In genomic region chr4:153269223-153269990, GRCh38 we compare ENCODE assay signal across 25 cellular contexts.
A peak's percentile ranks its signal among the peaks of the same experiment; 100 is the strongest.
DNase-seq lines count a peak whose midpoint lies in the region; ATAC-seq, FAIRE-seq and TF ChIP-seq lines count a peak whose summit lies in the region.
"Had no signal": no experiment of that assay in that cellular context is flagged by ENCODE, and none has a peak within 500 bp of the region (broad histone marks: within the 10 kb centered on the region; RNA-seq: fewer than 3 reads in every experiment).

No MANE protein-coding gene starts in this region.

- peaks cover 0 to 61% of the 10 kb centered on the region in 2 experiments; a peak in 2 of 4 replicates for H3K79me2 ChIP-seq in H1 (ENCODE audit: control insufficient read depth in 1 of 2, insufficient read depth in 2 of 2, low read length in 2 of 2)

- H3K23me2 ChIP-seq in H1 (ENCODE audit: low read depth, low read length) = peaks cover 2% of the 10 kb centered on the region; the same call in 1 of the 2 replicates

- TF ChIP-seq POLR2A in H1 (IDR thresholded peaks at IDR 0.05; ENCODE audit: control extremely low read depth in 1 of 2, low read depth in 2 of 2, low read length in 2 of 2) = no peak

- peak overlapping the region; percentile 42; the same call in 1 of the 2 replicates for H3K9ac ChIP-seq in HUES64 (ENCODE audit: low read depth, low read length)
- H3K9ac ChIP-seq in H1 (replicated peaks in 1 of 4; ENCODE audit: extremely low read depth in 1 of 4, low read depth in 3 of 4, low read length in 3 of 4) = no peak overlapping the region
- H3K9ac ChIP-seq: SK-N-SH had no signal

- DNase-seq in H7 (peak; percentile 46), H1 (ENCODE audit: low read depth in 1 of 2, low spot score in 2 of 2) (no peak), neural crest cell (ENCODE audit: low read depth, low spot score) (no peak), GM19240 (ENCODE audit: insufficient read length, low spot score) (no peak), SKM-1 treated with dmso at 0.1 percent for 144 hours (lab: John Stamatoyannopoulos, UW; ENCODE audit: unreplicated experiment) (no peak)
- DNase-seq in stimulated activated naive CD8-positive, alpha-beta T cell treated with anti-CD3 and anti-CD28 coated beads, Interleukin-15, amount 100 ng/mL, for 72 hours = no peak
- DNase-seq: activated CD4-positive, alpha-beta T cell treated with anti-CD3 and anti-CD28 coated beads for 36 hours; C1 segment of cervical spinal cord; dorsolateral prefrontal cortex; hippocampal formation; lower lobe of right lung; NCI-H1105; NCI-H187 treated with DMSO at 0.1 percent for 48 hours; NCI-H226; nephron progenitor cell; right cardiac atrium; SK-N-SH; spleen; T-helper 17 cell; upper lobe of left lung had no signal

- H2BK12ac ChIP-seq in H1 (ENCODE audit: low read depth, low read length) = peak overlapping the region; percentile 89; the same call in 1 of the 2 replicates

- no peak overlapping the region for H3K23ac ChIP-seq in H1 (ENCODE audit: insufficient read length)

- H3K4ac ChIP-seq in H1 (replicated peaks; ENCODE audit: insufficient read length, low read depth, low read length) = no peak overlapping the region

- no peaks in the 10 kb centered on the region for H3K27me3 ChIP-seq in H7 (ENCODE audit: control insufficient read depth, insufficient read depth, low read length)
- no peaks in the 10 kb centered on the region for H3K27me3 ChIP-seq in HUES64 (ENCODE audit: insufficient read depth, low read length)
- H3K27me3 ChIP-seq in H1 (replicated peaks in 1 of 4; ENCODE audit: control insufficient read depth in 3 of 4, extremely low read depth in 1 of 4, insufficient read depth in 3 of 4, low read length in 3 of 4) = no peaks in the 10 kb centered on the region
- H3K27me3 ChIP-seq: dorsolateral prefrontal cortex, gastroesophageal sphincter, spleen, upper lobe of left lung had no signal

- no peak for ATAC-seq in stimulated activated naive CD8-positive, alpha-beta T cell treated with anti-CD3 and anti-CD28 coated beads, Interleukin-15, amount 100 ng/mL, for 72 hours
- ATAC-seq: activated CD4-positive, alpha-beta T cell treated with anti-CD3 and anti-CD28 coated beads for 36 hours; gastroesophageal sphincter; GM12878; lower lobe of right lung; right cardiac atrium; T-helper 17 cell had no signal

- no peaks in the 10 kb centered on the region; the same call in 1 of the 2 replicates for H3K36me3 ChIP-seq in H7 (replicated peaks; ENCODE audit: control insufficient read depth, insufficient read depth, low read length)
- peaks cover 6% of the 10 kb centered on the region; the same call in 1 of the 2 replicates for H3K36me3 ChIP-seq in HUES64 (ENCODE audit: insufficient read depth, low read length)
- H3K36me3 ChIP-seq in H1 (ENCODE audit: control insufficient read depth in 2 of 4, insufficient read depth in 4 of 4, low read length in 3 of 4) = peaks cover 0 to 5% (median 2%) of the 10 kb centered on the region in 4 experiments; a peak in 2 of 8 replicates
- H3K36me3 ChIP-seq: lower lobe of right lung, upper lobe of left lung had no signal

- H3K4me3 Mint-ChIP-seq in neural crest cell = peak overlapping the region; percentile 5
- no peak overlapping the region for H3K4me3 Mint-ChIP-seq in stimulated activated naive CD8-positive, alpha-beta T cell treated with anti-CD3 and anti-CD28 coated beads, Interleukin-15, amount 100 ng/mL, for 72 hours
- H3K4me3 Mint-ChIP-seq: activated CD4-positive, alpha-beta T cell treated with anti-CD3 and anti-CD28 coated beads for 36 hours; nephron progenitor cell; T-helper 17 cell had no signal

- H4K8ac ChIP-seq in H1 (ENCODE audit: extremely low read depth, insufficient read depth, low read length) = no peak overlapping the region

- no peak overlapping the region for H3K14ac ChIP-seq in H1 (ENCODE audit: insufficient read length)

- no peak overlapping the region for H2AK5ac ChIP-seq in H1 (ENCODE audit: low read depth, low read length)

- no peaks in the 10 kb centered on the region for H3K27me3 Mint-ChIP-seq in neural crest cell (ENCODE audit: low read depth)
- H3K27me3 Mint-ChIP-seq in stimulated activated naive CD8-positive, alpha-beta T cell treated with anti-CD3 and anti-CD28 coated beads, Interleukin-15, amount 100 ng/mL, for 72 hours = no peaks in the 10 kb centered on the region
- H3K27me3 Mint-ChIP-seq: activated CD4-positive, alpha-beta T cell treated with anti-CD3 and anti-CD28 coated beads for 36 hours had no signal

- H2BK20ac ChIP-seq in H1 (ENCODE audit: low read length) = no peak overlapping the region

- peaks cover 0 to 3% of the 10 kb centered on the region in 2 experiments for H4K20me1 ChIP-seq in H1 (replicated peaks in 1 of 2; ENCODE audit: control insufficient read depth in 1 of 2, insufficient read depth in 2 of 2, low read length in 2 of 2)

- H3K27ac ChIP-seq in HUES64 (ENCODE audit: low read depth, low read length) = peak overlapping the region; percentile 44
- no peak overlapping the region for H3K27ac ChIP-seq in H1 (ENCODE audit: low read depth, low read length)
- H3K27ac ChIP-seq: lower lobe of right lung, upper lobe of left lung had no signal

- no peak overlapping the region for H3K56ac ChIP-seq in H1 (replicated peaks; ENCODE audit: insufficient read length, low read depth, low read length)

- peak overlapping the region; percentile 11 to 58; a peak in 3 of 4 replicates for H3K4me2 ChIP-seq in H1 (ENCODE audit: insufficient read depth in 1 of 2, low read depth in 2 of 2, low read length in 2 of 2)
- H3K4me2 ChIP-seq: SK-N-SH had no signal

- peak overlapping the region; percentile 38; the same call in 1 of the 2 replicates for H3K18ac ChIP-seq in H1 (ENCODE audit: extremely low read depth, low read length)

- peaks cover 42% of the 10 kb centered on the region for H3K4me1 Mint-ChIP-seq in neural crest cell
- peaks cover 6% of the 10 kb centered on the region for H3K4me1 Mint-ChIP-seq in stimulated activated naive CD8-positive, alpha-beta T cell treated with anti-CD3 and anti-CD28 coated beads, Interleukin-15, amount 100 ng/mL, for 72 hours

- 68% methylated on average over 3 of the region's 5 CpGs for WGBS in HUES64
- WGBS in H1 (ENCODE audit: extremely low coverage in 1 of 2, insufficient coverage in 1 of 2, insufficient read length in 1 of 2, insufficient replicate concordance in 2 of 2, low coverage in 1 of 2, low lambda C conversion rate in 2 of 2, missing lambda C conversion rate in 1 of 2), 2 experiments = 68% methylated on average over 5 of the region's 5 CpGs; no CpG with 5 or more reads in 1 of the 2 experiments

- H2BK120ac ChIP-seq in H1 (replicated peaks; ENCODE audit: low read depth, low read length) = peak overlapping the region; percentile 44

- H4K91ac ChIP-seq in H1 (replicated peaks; ENCODE audit: insufficient read length, low read length) = peak overlapping the region; percentile 61

- no peak for TF ChIP-seq CTCF in H1 (IDR thresholded peaks at IDR 0.05; ENCODE audit: control extremely low read depth in 1 of 3, insufficient read depth in 1 of 3, low read depth in 1 of 3, low read length in 3 of 3)
- TF ChIP-seq CTCF in neural crest cell (conservative IDR thresholded peaks at IDR 0.05) = no peak

- CTCF ChIA-PET in H1 (lab: Charles Lee; ENCODE audit: partially characterized antibody) = interaction anchor here (0.5 to 2.2 kb wide), 3 partner anchors 29 to 514 kb away, joined by 3 to 4 read pairs (median 3); no protein-coding TSS in a partner anchor

- H3K79me1 ChIP-seq in H1 (ENCODE audit: low read depth, low read length) = peaks cover 2% of the 10 kb centered on the region; the same call in 1 of the 2 replicates

- no peaks in the 10 kb centered on the region for H3K9me3 ChIP-seq in HUES64 (ENCODE audit: insufficient read depth, low read depth, low read length)
- no peaks in the 10 kb centered on the region for H3K9me3 ChIP-seq in H1 (ENCODE audit: insufficient read depth in 2 of 2, low read depth in 1 of 2, low read length in 1 of 2)
- H3K9me3 ChIP-seq: gastroesophageal sphincter, lower lobe of right lung, SK-N-SH, spleen, upper lobe of left lung had no signal

- H3K4me1 ChIP-seq in HUES64 (ENCODE audit: insufficient read depth, low read length) = peaks cover 37% of the 10 kb centered on the region
- peaks cover 0 to 14% (median 7%) of the 10 kb centered on the region in 4 experiments; a peak in 5 of 7 replicates for H3K4me1 ChIP-seq in H1 (replicated peaks in 1 of 4; ENCODE audit: control insufficient read depth in 3 of 4, insufficient read depth in 4 of 4, low read length in 3 of 4)

- POLR2A ChIA-PET in H1 (lab: Charles Lee; ENCODE audit: partially characterized antibody) = interaction anchor here (0.8 to 3.9 kb wide), 3 partner anchors 12 to 77 kb away, joined by 3 to 20 read pairs (median 5); no protein-coding TSS in a partner anchor

- no peak overlapping the region for H3K27ac Mint-ChIP-seq in neural crest cell (ENCODE audit: unreplicated experiment)
- H3K27ac Mint-ChIP-seq in stimulated activated naive CD8-positive, alpha-beta T cell treated with anti-CD3 and anti-CD28 coated beads, Interleukin-15, amount 100 ng/mL, for 72 hours = no peak overlapping the region
- H3K27ac Mint-ChIP-seq: activated CD4-positive, alpha-beta T cell treated with anti-CD3 and anti-CD28 coated beads for 36 hours; nephron progenitor cell had no signal

- no peak overlapping the region for H2BK15ac ChIP-seq in H1 (ENCODE audit: low read length)

- no peak overlapping the region for H3K4me3 ChIP-seq in H7 (ENCODE audit: insufficient read depth, low read depth, low read length)
- peak overlapping the region; percentile 13 for H3K4me3 ChIP-seq in HUES64 (ENCODE audit: low read length)
- peak overlapping the region in 1 of 4 experiments; percentile 37; a peak in 1 of 8 replicates for H3K4me3 ChIP-seq in H1 (ENCODE audit: extremely low read depth in 1 of 4, insufficient read depth in 2 of 4, low read depth in 3 of 4, low read length in 4 of 4)
- H3K4me3 ChIP-seq: gastroesophageal sphincter, GM12878, lower lobe of right lung, spleen, upper lobe of left lung had no signal

- peaks cover 13% of the 10 kb centered on the region for H3K36me3 Mint-ChIP-seq in neural crest cell (ENCODE audit: low read depth)

- 0 out of 2 replicates have a peak overlapping the region, but pooled peaks have one; percentile 2 for H2BK5ac ChIP-seq in H1 (ENCODE audit: low read depth, low read length)

- no peak for TF ChIP-seq RAD21 in H1 (IDR thresholded peaks at IDR 0.05 in 1 of 2, conservative IDR thresholded peaks at IDR 0.05 in 1 of 2; ENCODE audit: low read depth in 2 of 2, low read length in 2 of 2)

- H2AFZ ChIP-seq in H1 (ENCODE audit: low read length) = no peak overlapping the region

- H3K9me3 Mint-ChIP-seq in neural crest cell = no peaks in the 10 kb centered on the region
- H3K9me3 Mint-ChIP-seq in stimulated activated naive CD8-positive, alpha-beta T cell treated with anti-CD3 and anti-CD28 coated beads, Interleukin-15, amount 100 ng/mL, for 72 hours = no peaks in the 10 kb centered on the region

- TF ChIP-seq EP300 in H1 (IDR thresholded peaks at IDR 0.05; ENCODE audit: borderline replicate concordance in 1 of 2, low read depth in 2 of 2, low read length in 2 of 2) = no peak

- FAIRE-seq in H1 (lab: Jason Lieb, UNC) = no peak
- FAIRE-seq: endothelial cell of umbilical vein, GM12878, keratinocyte had no signal

- H4K5ac ChIP-seq in H1 (ENCODE audit: insufficient read length, low read depth, low read length) = peak overlapping the region; percentile 94

TF ChIP-seq in H1, 55 proteins besides CTCF, POLR2A, EP300 and RAD21 (continues in another document):
- TF ChIP-seq RXRA (IDR thresholded peaks at IDR 0.05; ENCODE audit: insufficient read depth, low read depth, low read length) = no peak
- no peak for TF ChIP-seq TAF1 (IDR thresholded peaks at IDR 0.05; ENCODE audit: low read depth, low read length)
